ENCODE assay signal across 11 cellular contexts in the genomic region with DNA sequence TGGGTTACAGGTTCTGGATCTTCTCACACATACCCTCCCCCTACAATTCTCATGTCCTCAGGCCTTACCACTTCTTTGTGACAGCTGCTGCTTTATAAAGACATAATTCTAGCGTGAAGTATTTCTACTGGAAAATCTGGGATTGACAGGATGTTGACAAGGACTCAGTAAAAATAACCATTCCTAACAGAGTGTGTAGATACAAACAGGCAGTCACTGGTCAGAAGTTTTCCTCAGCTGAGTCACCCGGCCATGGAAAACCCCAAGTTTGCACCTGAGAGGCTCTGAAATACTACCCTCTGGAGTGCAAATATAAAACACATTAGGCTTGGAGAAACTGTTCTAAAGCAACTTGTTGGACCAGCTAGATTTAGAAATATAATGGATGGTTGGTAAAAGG. TPM values are rescaled to one million over a fixed set of nuclear protein-coding genes. Genes with fewer than 3 reads are reported as not detected.
DNase-seq lines count a peak whose midpoint lies in the region; ATAC-seq, FAIRE-seq and TF ChIP-seq lines count a peak whose summit lies in the region.
"Had no signal": no experiment of that assay in that cellular context is flagged by ENCODE, and none has a peak within 500 bp of the region (broad histone marks: within the 10 kb centered on the region; RNA-seq: fewer than 3 reads in every experiment).

No MANE protein-coding gene starts in this region.

- no peak overlapping the region for H2BK120ac ChIP-seq in trophoblast cell (ENCODE audit: insufficient read depth, low read length, poor library complexity)

- H2AK5ac ChIP-seq in trophoblast cell (ENCODE audit: low read length): no peak overlapping the region

- no peak for ATAC-seq in GM19351 (IDR thresholded peaks at IDR 0.05; ENCODE audit: unreplicated experiment)

- no peak overlapping the region for H2AFZ ChIP-seq in trophoblast cell (ENCODE audit: insufficient read depth, low read length, poor library complexity)

- H3K36me3 ChIP-seq in trophoblast cell (ENCODE audit: control insufficient read depth in 1 of 2, insufficient read depth in 2 of 2, low read length in 2 of 2): no peaks in the 10 kb centered on the region

- H3K9ac ChIP-seq in trophoblast cell (ENCODE audit: low read length): no peak overlapping the region

- no peak overlapping the region for H4K12ac ChIP-seq in trophoblast cell (ENCODE audit: low read depth, low read length)

- no peaks in the 10 kb centered on the region for H3K79me2 ChIP-seq in trophoblast cell (ENCODE audit: control insufficient read depth, insufficient read depth, low read length, poor library complexity)

- H3K4ac ChIP-seq in trophoblast cell (ENCODE audit: low read depth, low read length): no peak overlapping the region

- no peak overlapping the region for H2BK5ac ChIP-seq in trophoblast cell (ENCODE audit: low read depth, low read length, poor library complexity)

- WGBS in trophoblast cell (ENCODE audit: extremely low coverage, insufficient coverage, insufficient read length): no CpG with 5 or more reads among the region's 2 CpGs

- FAIRE-seq in RCC 7860 (lab: Jason Lieb, UNC): peak; percentile 69

- no peaks in the 10 kb centered on the region for H3K27me3 ChIP-seq in trophoblast cell (ENCODE audit: insufficient read depth, low read length)

- H3K27ac ChIP-seq in trophoblast cell (ENCODE audit: low read depth, low read length): peak overlapping the region; percentile 43

- H3K18ac ChIP-seq in trophoblast cell (ENCODE audit: low read length): no peak overlapping the region

- H3K4me1 ChIP-seq in trophoblast cell (ENCODE audit: control insufficient read depth in 1 of 2, insufficient read depth in 2 of 2, low read length in 2 of 2): peaks cover 5 to 6% of the 10 kb centered on the region in 2 experiments

- peaks cover 2% of the 10 kb centered on the region for H3K79me1 ChIP-seq in trophoblast cell (ENCODE audit: low read length)

- no peaks in the 10 kb centered on the region for H3K9me3 ChIP-seq in trophoblast cell (ENCODE audit: insufficient read depth, low read depth, low read length)
- H3K9me3 ChIP-seq: Caco-2 had no signal

- no peak overlapping the region for H3K4me3 ChIP-seq in GM12865 (ENCODE audit: low read depth, low read length)
- no peak overlapping the region for H3K4me3 ChIP-seq in fibroblast of mammary gland (ENCODE audit: control insufficient read depth, low read depth, low read length)
- no peak overlapping the region for H3K4me3 ChIP-seq in trophoblast cell (ENCODE audit: low read depth, low read length)

- no peak overlapping the region for H3K4me2 ChIP-seq in trophoblast cell (ENCODE audit: low read length)

- DNase-seq in GM12865 (ENCODE audit: low read depth): peak; percentile 25
- DNase-seq in RCC 7860 (ENCODE audit: low spot score): peak; percentile 50
- peak; percentile 51 for DNase-seq in fibroblast of mammary gland (ENCODE audit: low read depth)
- no peak for DNase-seq in trophoblast cell
- no peak for DNase-seq in stimulated activated CD4-positive, alpha-beta T cell treated with anti-CD3 and anti-CD28 coated beads, Interleukin-12 subunit alpha, Interleukin-12 subunit beta, amount 100 ng/mL, for 4 hours
- DNase-seq in activated gamma-delta T cell (lab: John Stamatoyannopoulos, UW): no peak
- no peak for DNase-seq in GM20000 (ENCODE audit: low spot score)
- DNase-seq: activated CD4-positive, alpha-beta T cell treated with anti-CD3 and anti-CD28 coated beads, Interleukin-2, amount 50 U/mL, for 4 hours; Caco-2; cerebellar nuclear complex had no signal

- H3K14ac ChIP-seq in trophoblast cell (ENCODE audit: low read length): no peak overlapping the region

- H4K91ac ChIP-seq in trophoblast cell (ENCODE audit: low read depth, low read length): no peak overlapping the region

- TF ChIP-seq CTCF in GM12865 (IDR thresholded peaks at IDR 0.05; ENCODE audit: insufficient read depth, low read depth, low read length, missing control alignments) (no peak), fibroblast of mammary gland (conservative IDR thresholded peaks at IDR 0.05; ENCODE audit: control insufficient read depth, insufficient read depth, low read depth, low read length) (peak; percentile 1), GM20000 (IDR thresholded peaks at IDR 0.05; ENCODE audit: extremely low read depth, missing control alignments) (no peak)

- H4K8ac ChIP-seq in trophoblast cell (ENCODE audit: low read depth, low read length): no peak overlapping the region

- H2BK12ac ChIP-seq in trophoblast cell (ENCODE audit: low read length): no peak overlapping the region

- H3K23ac ChIP-seq in trophoblast cell (ENCODE audit: low read length): no peak overlapping the region

RNA-seq across cellular contexts. Expression of a gene that starts 54.4 kb away (rescaled TPM):
- polyA plus RNA-seq in trophoblast cell (2013): 56.6 and 57.3 TPM in 2 replicates

Comparison
In these comparisons a context has a peak if more than half of its experiments do, and no peak if none do; other contexts are left out.
1. DNase-seq: peak in GM12865 (single experiment), RCC 7860 (single experiment) and fibroblast of mammary gland (single experiment); none in trophoblast cell (0 of 2), stimulated activated CD4-positive, alpha-beta T cell treated with anti-CD3 and anti-CD28 coated beads, Interleukin-12 subunit alpha, Interleukin-12 subunit beta, amount 100 ng/mL, for 4 hours (single experiment), activated gamma-delta T cell (single experiment) and GM20000 (single experiment).